Comparison of ENCODE assay signal across 1 cellular context in genomic region chr6:11094411-11094851, GRCh38.
TF ChIP-seq lines count a peak whose summit lies in the region.

No MANE protein-coding gene starts in this region.

TF ChIP-seq in GM12878, 131 proteins besides CTCF, POLR2A, EP300 and RAD21 (continued from another document):
- TF ChIP-seq, protein P1, sequence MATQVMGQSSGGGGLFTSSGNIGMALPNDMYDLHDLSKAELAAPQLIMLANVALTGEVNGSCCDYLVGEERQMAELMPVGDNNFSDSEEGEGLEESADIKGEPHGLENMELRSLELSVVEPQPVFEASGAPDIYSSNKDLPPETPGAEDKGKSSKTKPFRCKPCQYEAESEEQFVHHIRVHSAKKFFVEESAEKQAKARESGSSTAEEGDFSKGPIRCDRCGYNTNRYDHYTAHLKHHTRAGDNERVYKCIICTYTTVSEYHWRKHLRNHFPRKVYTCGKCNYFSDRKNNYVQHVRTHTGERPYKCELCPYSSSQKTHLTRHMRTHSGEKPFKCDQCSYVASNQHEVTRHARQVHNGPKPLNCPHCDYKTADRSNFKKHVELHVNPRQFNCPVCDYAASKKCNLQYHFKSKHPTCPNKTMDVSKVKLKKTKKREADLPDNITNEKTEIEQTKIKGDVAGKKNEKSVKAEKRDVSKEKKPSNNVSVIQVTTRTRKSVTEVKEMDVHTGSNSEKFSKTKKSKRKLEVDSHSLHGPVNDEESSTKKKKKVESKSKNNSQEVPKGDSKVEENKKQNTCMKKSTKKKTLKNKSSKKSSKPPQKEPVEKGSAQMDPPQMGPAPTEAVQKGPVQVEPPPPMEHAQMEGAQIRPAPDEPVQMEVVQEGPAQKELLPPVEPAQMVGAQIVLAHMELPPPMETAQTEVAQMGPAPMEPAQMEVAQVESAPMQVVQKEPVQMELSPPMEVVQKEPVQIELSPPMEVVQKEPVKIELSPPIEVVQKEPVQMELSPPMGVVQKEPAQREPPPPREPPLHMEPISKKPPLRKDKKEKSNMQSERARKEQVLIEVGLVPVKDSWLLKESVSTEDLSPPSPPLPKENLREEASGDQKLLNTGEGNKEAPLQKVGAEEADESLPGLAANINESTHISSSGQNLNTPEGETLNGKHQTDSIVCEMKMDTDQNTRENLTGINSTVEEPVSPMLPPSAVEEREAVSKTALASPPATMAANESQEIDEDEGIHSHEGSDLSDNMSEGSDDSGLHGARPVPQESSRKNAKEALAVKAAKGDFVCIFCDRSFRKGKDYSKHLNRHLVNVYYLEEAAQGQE (IDR thresholded peaks at IDR 0.05; ENCODE audit: low read depth, low read length), result no peak
- TF ChIP-seq NFIC (IDR thresholded peaks at IDR 0.05; ENCODE audit: low read depth, low read length), result no peak
- no peak for TF ChIP-seq STAT1 (conservative IDR thresholded peaks at IDR 0.05)
- TF ChIP-seq, protein P2, sequence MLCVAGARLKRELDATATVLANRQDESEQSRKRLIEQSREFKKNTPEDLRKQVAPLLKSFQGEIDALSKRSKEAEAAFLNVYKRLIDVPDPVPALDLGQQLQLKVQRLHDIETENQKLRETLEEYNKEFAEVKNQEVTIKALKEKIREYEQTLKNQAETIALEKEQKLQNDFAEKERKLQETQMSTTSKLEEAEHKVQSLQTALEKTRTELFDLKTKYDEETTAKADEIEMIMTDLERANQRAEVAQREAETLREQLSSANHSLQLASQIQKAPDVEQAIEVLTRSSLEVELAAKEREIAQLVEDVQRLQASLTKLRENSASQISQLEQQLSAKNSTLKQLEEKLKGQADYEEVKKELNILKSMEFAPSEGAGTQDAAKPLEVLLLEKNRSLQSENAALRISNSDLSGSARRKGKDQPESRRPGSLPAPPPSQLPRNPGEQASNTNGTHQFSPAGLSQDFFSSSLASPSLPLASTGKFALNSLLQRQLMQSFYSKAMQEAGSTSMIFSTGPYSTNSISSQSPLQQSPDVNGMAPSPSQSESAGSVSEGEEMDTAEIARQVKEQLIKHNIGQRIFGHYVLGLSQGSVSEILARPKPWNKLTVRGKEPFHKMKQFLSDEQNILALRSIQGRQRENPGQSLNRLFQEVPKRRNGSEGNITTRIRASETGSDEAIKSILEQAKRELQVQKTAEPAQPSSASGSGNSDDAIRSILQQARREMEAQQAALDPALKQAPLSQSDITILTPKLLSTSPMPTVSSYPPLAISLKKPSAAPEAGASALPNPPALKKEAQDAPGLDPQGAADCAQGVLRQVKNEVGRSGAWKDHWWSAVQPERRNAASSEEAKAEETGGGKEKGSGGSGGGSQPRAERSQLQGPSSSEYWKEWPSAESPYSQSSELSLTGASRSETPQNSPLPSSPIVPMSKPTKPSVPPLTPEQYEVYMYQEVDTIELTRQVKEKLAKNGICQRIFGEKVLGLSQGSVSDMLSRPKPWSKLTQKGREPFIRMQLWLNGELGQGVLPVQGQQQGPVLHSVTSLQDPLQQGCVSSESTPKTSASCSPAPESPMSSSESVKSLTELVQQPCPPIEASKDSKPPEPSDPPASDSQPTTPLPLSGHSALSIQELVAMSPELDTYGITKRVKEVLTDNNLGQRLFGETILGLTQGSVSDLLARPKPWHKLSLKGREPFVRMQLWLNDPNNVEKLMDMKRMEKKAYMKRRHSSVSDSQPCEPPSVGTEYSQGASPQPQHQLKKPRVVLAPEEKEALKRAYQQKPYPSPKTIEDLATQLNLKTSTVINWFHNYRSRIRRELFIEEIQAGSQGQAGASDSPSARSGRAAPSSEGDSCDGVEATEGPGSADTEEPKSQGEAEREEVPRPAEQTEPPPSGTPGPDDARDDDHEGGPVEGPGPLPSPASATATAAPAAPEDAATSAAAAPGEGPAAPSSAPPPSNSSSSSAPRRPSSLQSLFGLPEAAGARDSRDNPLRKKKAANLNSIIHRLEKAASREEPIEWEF (IDR thresholded peaks at IDR 0.05; ENCODE audit: insufficient replicate concordance, low read depth, low read length), result no peak
- TF ChIP-seq, protein P3, sequence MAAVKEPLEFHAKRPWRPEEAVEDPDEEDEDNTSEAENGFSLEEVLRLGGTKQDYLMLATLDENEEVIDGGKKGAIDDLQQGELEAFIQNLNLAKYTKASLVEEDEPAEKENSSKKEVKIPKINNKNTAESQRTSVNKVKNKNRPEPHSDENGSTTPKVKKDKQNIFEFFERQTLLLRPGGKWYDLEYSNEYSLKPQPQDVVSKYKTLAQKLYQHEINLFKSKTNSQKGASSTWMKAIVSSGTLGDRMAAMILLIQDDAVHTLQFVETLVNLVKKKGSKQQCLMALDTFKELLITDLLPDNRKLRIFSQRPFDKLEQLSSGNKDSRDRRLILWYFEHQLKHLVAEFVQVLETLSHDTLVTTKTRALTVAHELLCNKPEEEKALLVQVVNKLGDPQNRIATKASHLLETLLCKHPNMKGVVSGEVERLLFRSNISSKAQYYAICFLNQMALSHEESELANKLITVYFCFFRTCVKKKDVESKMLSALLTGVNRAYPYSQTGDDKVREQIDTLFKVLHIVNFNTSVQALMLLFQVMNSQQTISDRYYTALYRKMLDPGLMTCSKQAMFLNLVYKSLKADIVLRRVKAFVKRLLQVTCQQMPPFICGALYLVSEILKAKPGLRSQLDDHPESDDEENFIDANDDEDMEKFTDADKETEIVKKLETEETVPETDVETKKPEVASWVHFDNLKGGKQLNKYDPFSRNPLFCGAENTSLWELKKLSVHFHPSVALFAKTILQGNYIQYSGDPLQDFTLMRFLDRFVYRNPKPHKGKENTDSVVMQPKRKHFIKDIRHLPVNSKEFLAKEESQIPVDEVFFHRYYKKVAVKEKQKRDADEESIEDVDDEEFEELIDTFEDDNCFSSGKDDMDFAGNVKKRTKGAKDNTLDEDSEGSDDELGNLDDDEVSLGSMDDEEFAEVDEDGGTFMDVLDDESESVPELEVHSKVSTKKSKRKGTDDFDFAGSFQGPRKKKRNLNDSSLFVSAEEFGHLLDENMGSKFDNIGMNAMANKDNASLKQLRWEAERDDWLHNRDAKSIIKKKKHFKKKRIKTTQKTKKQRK (IDR thresholded peaks at IDR 0.05; ENCODE audit: low read depth, low read length), result no peak
- no peak for TF ChIP-seq ZNF207 (IDR thresholded peaks at IDR 0.05; ENCODE audit: borderline replicate concordance)
- no peak for TF ChIP-seq ESRRA (IDR thresholded peaks at IDR 0.05; ENCODE audit: low read length)
TF ChIP-seq in GM12878: peak in this region for 11.
